33 cellular contexts compared by ENCODE assay signal in the genomic region with DNA sequence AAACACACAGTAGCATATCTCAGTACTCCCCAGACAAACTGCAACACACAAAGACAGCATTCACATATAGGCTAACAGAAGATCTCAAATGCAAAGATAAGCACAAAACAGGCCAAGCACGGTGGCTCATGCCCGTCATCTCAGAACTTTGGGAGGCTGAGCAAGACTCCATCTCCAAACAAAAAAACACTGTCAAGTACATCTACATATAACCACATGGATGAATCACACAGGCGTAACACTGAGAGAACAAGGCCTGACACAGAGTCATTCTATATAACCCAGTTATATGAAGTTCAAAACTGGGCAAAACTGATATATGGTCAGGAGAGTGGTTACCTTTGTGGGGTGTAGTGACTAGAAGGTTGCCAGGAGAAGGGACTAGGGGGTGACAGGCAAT.
DNase-seq lines count a peak whose midpoint lies in the region; FAIRE-seq and TF ChIP-seq lines count a peak whose summit lies in the region.
"Had no signal": no experiment of that assay in that cellular context is flagged by ENCODE, and none has a peak within 500 bp of the region (broad histone marks: within the 10 kb centered on the region; RNA-seq: fewer than 3 reads in every experiment).

No MANE protein-coding gene starts in this region.

- no peak overlapping the region for H3K27ac Mint-ChIP-seq in MCF 10A (ENCODE audit: low read depth, unreplicated experiment)
- H3K27ac Mint-ChIP-seq: activated CD8-positive, alpha-beta memory T cell treated with anti-CD3 and anti-CD28 coated beads, Interleukin-2, amount 10 ng/mL, durations not matched to agents 7 days and 5 days; brain; GM23338; naive B cell had no signal

- no peaks in the 10 kb centered on the region for H3K9me3 ChIP-seq in mammary epithelial cell (replicated peaks; ENCODE audit: insufficient read depth, low read length)
- H3K9me3 ChIP-seq: stomach, uterus had no signal

- no peak overlapping the region for H3K4me3 ChIP-seq in mammary epithelial cell (replicated peaks in 1 of 3; ENCODE audit: insufficient read depth in 1 of 3, low read depth in 2 of 3, low read length in 3 of 3)
- H3K4me3 ChIP-seq in bronchial epithelial cell (ENCODE audit: low read depth, low read length): no peak overlapping the region
- H3K4me3 ChIP-seq: GM23338, smooth muscle cell, stomach, uterus had no signal

- H3K4me1 Mint-ChIP-seq in MCF 10A (ENCODE audit: insufficient read depth, unreplicated experiment): peaks cover 6% of the 10 kb centered on the region
- H3K4me1 Mint-ChIP-seq: activated CD8-positive, alpha-beta memory T cell treated with anti-CD3 and anti-CD28 coated beads, Interleukin-2, amount 10 ng/mL, durations not matched to agents 7 days and 5 days; brain; naive B cell had no signal

- BruUV-seq in mammary epithelial cell (replicated peaks; lab: Mats Ljungman, UMichigan): no TSS peak
- no TSS peak for BruUV-seq in MCF 10A (replicated peaks; lab: Mats Ljungman, UMichigan)

- H3K9me3 Mint-ChIP-seq in MCF 10A (ENCODE audit: unreplicated experiment): no peaks in the 10 kb centered on the region
- H3K9me3 Mint-ChIP-seq: activated T-cell treated with anti-CD3 and anti-CD28 coated beads, Interleukin-2, amount 50 U/mL, for 4 hours; brain; GM23338; naive B cell had no signal

- no peaks in the 10 kb centered on the region for H3K27me3 Mint-ChIP-seq in MCF 10A (ENCODE audit: insufficient read depth, unreplicated experiment)

- in situ Hi-C loops in mammary epithelial cell (cut with MboI; ENCODE audit: low sequenced_read_pairs in 2 of 2): no loop called here

- H3K27ac ChIP-seq in mammary epithelial cell (ENCODE audit: insufficient read depth, low read depth, low read length): no peak overlapping the region
- H3K27ac ChIP-seq: stomach, uterus had no signal

- no peaks in the 10 kb centered on the region for H4K20me1 ChIP-seq in mammary epithelial cell (ENCODE audit: insufficient read depth, low read length)

- dilution Hi-C loops in mammary epithelial cell (cut with HindIII; ENCODE audit: low sequenced_read_pairs): no loop called here

- CTCF ChIA-PET in mammary epithelial cell (lab: Charles Lee; ENCODE audit: low non-redundant PET): no interaction called here
- CTCF ChIA-PET in MCF 10A (lab: Yijun Ruan, JAX): no interaction called here

- no peaks in the 10 kb centered on the region for H3K27me3 ChIP-seq in mammary epithelial cell (ENCODE audit: insufficient read depth, low read length)
- no peaks in the 10 kb centered on the region for H3K27me3 ChIP-seq in bronchial epithelial cell (ENCODE audit: control insufficient read depth, insufficient read depth, low read length)
- H3K27me3 ChIP-seq: stomach, uterus had no signal

- intact Hi-C loops in mammary epithelial cell (cut with micrococcal nuclease) (no loop called here), MCF 10A (cut with micrococcal nuclease) (no loop called here)

- no peaks in the 10 kb centered on the region for H3K36me3 Mint-ChIP-seq in MCF 10A (ENCODE audit: insufficient read depth, unreplicated experiment)
- H3K36me3 Mint-ChIP-seq: activated CD8-positive, alpha-beta memory T cell treated with anti-CD3 and anti-CD28 coated beads, Interleukin-2, amount 10 ng/mL, durations not matched to agents 7 days and 5 days; brain; naive B cell had no signal

- FAIRE-seq in bronchial epithelial cell (lab: Jason Lieb, UNC) (no peak), urothelium cell line (lab: Jason Lieb, UNC) (peak; percentile 66)
- FAIRE-seq: colon, kidney had no signal

- DNase-seq in mammary epithelial cell (peak; percentile 77), MCF 10A (ENCODE audit: unreplicated experiment) (no peak), bronchial epithelial cell (ENCODE audit: low read depth) (peak; percentile 73), foreskin melanocyte (peak; percentile 93), urothelium cell line (ENCODE audit: low spot score) (no peak), nucleus accumbens (lab: John Stamatoyannopoulos, UW) (no peak), cerebellar nuclear complex (lab: John Stamatoyannopoulos, UW) (no peak)
- no peak for DNase-seq in stimulated activated naive CD4-positive, alpha-beta T cell treated with Interleukin-2 at 50 U/mL for 16 hours (lab: John Stamatoyannopoulos, UW)
- DNase-seq: 8988T; activated CD4-positive, alpha-beta T cell treated with anti-CD3 and anti-CD28 coated beads, Interleukin-2, amount 50 U/mL, for 4 hours; activated CD8-positive, alpha-beta memory T cell treated with anti-CD3 and anti-CD28 coated beads, Interleukin-2, amount 10 ng/mL, durations not matched to agents 7 days and 5 days; activated T-cell treated with anti-CD3 and anti-CD28 coated beads, Interleukin-2, amount 50 U/mL, for 4 hours; Calu3; DMS79 treated with DMSO at 0.1 percent for 48 hours; effector CD4-positive, alpha-beta T cell; head of caudate nucleus; KG1; kidney; midbrain; MM.1S; naive B cell; NCI-H1417; NCI-H2029; NCI-H2227 treated with DMSO at 0.1 percent for 48 hours; NCI-H69; Right ventricle myocardium superior; stomach; T-helper 2 cell; uterus had no signal

- H3K9ac ChIP-seq in mammary epithelial cell (ENCODE audit: insufficient read depth, low read length): no peak overlapping the region

- peaks cover 8% of the 10 kb centered on the region for H3K4me1 ChIP-seq in mammary epithelial cell (ENCODE audit: insufficient read depth, low read length)
- H3K4me1 ChIP-seq: stomach, uterus had no signal

- POLR2A ChIA-PET in MCF 10A (lab: Yijun Ruan, JAX): no interaction called here

- H3K79me2 ChIP-seq in mammary epithelial cell (ENCODE audit: insufficient read depth, low read length): no peaks in the 10 kb centered on the region

- H3K36me3 ChIP-seq in mammary epithelial cell (ENCODE audit: insufficient read depth, low read length): no peaks in the 10 kb centered on the region
- H3K36me3 ChIP-seq in bronchial epithelial cell (ENCODE audit: control insufficient read depth, insufficient read depth, low read length): no peaks in the 10 kb centered on the region
- H3K36me3 ChIP-seq: stomach, uterus had no signal

- H2AFZ ChIP-seq in mammary epithelial cell (ENCODE audit: low read depth, low read length): peak overlapping the region; percentile 22
- H2AFZ ChIP-seq: GM23338 had no signal

- 56% methylated on average over 3 of the region's 3 CpGs for WGBS in mammary epithelial cell (ENCODE audit: low coverage, missing lambda C conversion rate)

- no peak overlapping the region for H3K4me3 Mint-ChIP-seq in MCF 10A (ENCODE audit: unreplicated experiment)
- H3K4me3 Mint-ChIP-seq: activated CD8-positive, alpha-beta memory T cell treated with anti-CD3 and anti-CD28 coated beads, Interleukin-2, amount 10 ng/mL, durations not matched to agents 7 days and 5 days; activated T-cell treated with anti-CD3 and anti-CD28 coated beads, Interleukin-2, amount 50 U/mL, for 4 hours; brain; GM23338; naive B cell had no signal

- no peak for TF ChIP-seq CTCF in mammary epithelial cell (conservative IDR thresholded peaks at IDR 0.05 in 1 of 2, IDR thresholded peaks at IDR 0.05 in 1 of 2; ENCODE audit: extremely low read depth in 1 of 2, insufficient read depth in 1 of 2, low read depth in 1 of 2, low read length in 2 of 2)
- TF ChIP-seq CTCF in MCF 10A (IDR thresholded peaks at IDR 0.05; ENCODE audit: unreplicated experiment): no peak
- TF ChIP-seq CTCF in bronchial epithelial cell (IDR thresholded peaks at IDR 0.05; ENCODE audit: insufficient read depth, low read length, severe bottlenecking): no peak

- H3K4me2 ChIP-seq in mammary epithelial cell (ENCODE audit: insufficient read depth, low read depth, low read length): no peak overlapping the region
- H3K4me2 ChIP-seq: GM23338, smooth muscle cell had no signal

Comparison
In these comparisons a context has a peak if more than half of its experiments do, and no peak if none do; other contexts are left out.
1. DNase-seq: peak in mammary epithelial cell (single experiment), bronchial epithelial cell (single experiment) and foreskin melanocyte (single experiment); none in MCF 10A (single experiment), urothelium cell line (single experiment), stimulated activated naive CD4-positive, alpha-beta T cell treated with Interleukin-2 at 50 U/mL for 16 hours (single experiment), nucleus accumbens (0 of 56) and cerebellar nuclear complex (0 of 2).